In the genomic region with DNA sequence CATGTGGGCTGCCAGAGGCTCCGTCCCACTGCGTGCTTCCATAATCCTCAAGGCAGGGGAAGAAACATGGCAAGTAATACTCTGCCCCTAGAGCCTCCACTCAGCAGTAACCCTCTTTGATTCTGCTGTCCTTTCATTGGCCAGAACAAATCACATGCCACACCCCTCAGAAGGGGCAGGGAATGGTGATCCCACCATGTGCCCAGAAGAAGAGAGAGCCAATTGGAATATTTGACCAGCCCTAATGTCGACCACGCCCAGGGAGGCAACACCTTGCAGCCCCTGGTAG, we compare ENCODE assay signal across 1 cellular context.
TF ChIP-seq lines count a peak whose summit lies in the region.

No MANE protein-coding gene starts in this region.

TF ChIP-seq in IMR-90, 13 proteins besides CTCF, POLR2A, EP300 and RAD21:
- TF ChIP-seq MXI1 (IDR thresholded peaks at IDR 0.05; ENCODE audit: borderline replicate concordance, low read depth, low read length) (no peak), MAFK (IDR thresholded peaks at IDR 0.05; ENCODE audit: low read depth, low read length) (no peak), FOS (IDR thresholded peaks at IDR 0.05; ENCODE audit: low read depth, low read length) (no peak), CHD1 (IDR thresholded peaks at IDR 0.05; ENCODE audit: low read depth, low read length) (no peak), SMC3 (IDR thresholded peaks at IDR 0.05; ENCODE audit: low read depth, low read length) (no peak), MAZ (IDR thresholded peaks at IDR 0.05; ENCODE audit: borderline replicate concordance, low read depth, low read length) (no peak), CEBPB (IDR thresholded peaks at IDR 0.05; ENCODE audit: low read depth, low read length) (no peak), RCOR1 (IDR thresholded peaks at IDR 0.05; ENCODE audit: insufficient replicate concordance, low read length) (no peak), NFE2L2 (IDR thresholded peaks at IDR 0.05; ENCODE audit: low read depth, low read length) (no peak), BHLHE40 (IDR thresholded peaks at IDR 0.05; ENCODE audit: low read depth, low read length) (no peak), RFX5 (IDR thresholded peaks at IDR 0.05; ENCODE audit: low read depth, low read length) (no peak)
- TF ChIP-seq, protein P1, sequence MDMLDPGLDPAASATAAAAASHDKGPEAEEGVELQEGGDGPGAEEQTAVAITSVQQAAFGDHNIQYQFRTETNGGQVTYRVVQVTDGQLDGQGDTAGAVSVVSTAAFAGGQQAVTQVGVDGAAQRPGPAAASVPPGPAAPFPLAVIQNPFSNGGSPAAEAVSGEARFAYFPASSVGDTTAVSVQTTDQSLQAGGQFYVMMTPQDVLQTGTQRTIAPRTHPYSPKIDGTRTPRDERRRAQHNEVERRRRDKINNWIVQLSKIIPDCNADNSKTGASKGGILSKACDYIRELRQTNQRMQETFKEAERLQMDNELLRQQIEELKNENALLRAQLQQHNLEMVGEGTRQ (IDR thresholded peaks at IDR 0.05; ENCODE audit: low read depth, low read length): no peak
- TF ChIP-seq, protein P2, sequence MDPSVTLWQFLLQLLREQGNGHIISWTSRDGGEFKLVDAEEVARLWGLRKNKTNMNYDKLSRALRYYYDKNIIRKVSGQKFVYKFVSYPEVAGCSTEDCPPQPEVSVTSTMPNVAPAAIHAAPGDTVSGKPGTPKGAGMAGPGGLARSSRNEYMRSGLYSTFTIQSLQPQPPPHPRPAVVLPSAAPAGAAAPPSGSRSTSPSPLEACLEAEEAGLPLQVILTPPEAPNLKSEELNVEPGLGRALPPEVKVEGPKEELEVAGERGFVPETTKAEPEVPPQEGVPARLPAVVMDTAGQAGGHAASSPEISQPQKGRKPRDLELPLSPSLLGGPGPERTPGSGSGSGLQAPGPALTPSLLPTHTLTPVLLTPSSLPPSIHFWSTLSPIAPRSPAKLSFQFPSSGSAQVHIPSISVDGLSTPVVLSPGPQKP (IDR thresholded peaks at IDR 0.05; ENCODE audit: borderline replicate concordance, low read depth, low read length): no peak
